ENCODE assay signal across 8 cellular contexts in genomic region chrX:11533211-11533651, GRCh38.
DNase-seq lines count a peak whose midpoint lies in the region; ATAC-seq and TF ChIP-seq lines count a peak whose summit lies in the region.

No MANE protein-coding gene starts in this region.

- no peak for DNase-seq in DND-41
- DNase-seq in NCI-H510A treated with DMSO at 0.1 percent for 48 hours (lab: John Stamatoyannopoulos, UW) = peak; percentile 88
- peak; percentile 68 for DNase-seq in astrocyte of the cerebellum (ENCODE audit: low read depth)
- peak; percentile 27 for DNase-seq in hepatic stellate cell (ENCODE audit: low spot score)
- no peak for DNase-seq in spleen
- DNase-seq in stimulated activated CD4-positive, alpha-beta T cell treated with anti-CD3 and anti-CD28 coated beads, Interleukin-2, amount 100 ng/mL, for 48 hours = no peak

- in situ Hi-C loops in astrocyte of the cerebellum (cut with HindIII; ENCODE audit: low sequenced_read_pairs) = loop anchor here (25.0 kb wide), 2 partner anchors 229 to 371 kb away; partner anchors contain the start of gene MSL3

- H3K4me1 ChIP-seq in DND-41 (ENCODE audit: insufficient read depth, low read length) (no peaks in the 10 kb centered on the region), spleen (no peaks in the 10 kb centered on the region)

- no peaks in the 10 kb centered on the region for H3K79me2 ChIP-seq in DND-41 (ENCODE audit: insufficient read depth, low read length)

- no peaks in the 10 kb centered on the region for H3K27me3 ChIP-seq in DND-41 (ENCODE audit: insufficient read depth, low read length, poor library complexity)
- H3K27me3 ChIP-seq in spleen (replicated peaks in 1 of 7) = peaks cover 0 to 4% (median 0%) of the 10 kb centered on the region in 7 donors

- H3K9ac ChIP-seq in DND-41 (ENCODE audit: low read depth, low read length) = no peak overlapping the region

- H2AFZ ChIP-seq in DND-41 (ENCODE audit: low read depth, low read length) = no peak overlapping the region

- no peak overlapping the region for H3K4me2 ChIP-seq in DND-41 (ENCODE audit: insufficient read depth, low read length)

- no peak for TF ChIP-seq POLR2A in spleen (IDR thresholded peaks at IDR 0.05)

- H3K9me3 ChIP-seq in DND-41 (ENCODE audit: insufficient read depth, low read length, severe bottlenecking) = no peaks in the 10 kb centered on the region
- H3K9me3 ChIP-seq in spleen = no peaks in the 10 kb centered on the region

- 0 to 4% (median 1%) methylated on average over 2 of the region's 2 CpGs for WGBS in spleen, 5 donors

- ATAC-seq in DND-41 (ENCODE audit: insufficient read depth, low read depth) = peak; percentile 95
- peak; percentile 95 for ATAC-seq in GM21360 (IDR thresholded peaks at IDR 0.05; ENCODE audit: unreplicated experiment)
- ATAC-seq in HG03558 (IDR thresholded peaks at IDR 0.05; ENCODE audit: extremely low read depth, unreplicated experiment) = peak; percentile 76

- H3K27ac ChIP-seq in DND-41 (ENCODE audit: low read length) = no peak overlapping the region
- H3K27ac ChIP-seq in spleen = no peak overlapping the region

- TF ChIP-seq CTCF in DND-41 (IDR thresholded peaks at IDR 0.05; ENCODE audit: borderline replicate concordance, extremely low read depth, low read length, poor library complexity, severe bottlenecking) (peak; percentile 75), astrocyte of the cerebellum (IDR thresholded peaks at IDR 0.05; ENCODE audit: low read depth, low read length, missing control alignments) (peak; percentile 38), spleen (IDR thresholded peaks at IDR 0.05 in 8 of 11, conservative IDR thresholded peaks at IDR 0.05 in 3 of 11) (peak; percentile 60 to 97 (median 81))

- intact Hi-C loops in spleen (cut with DNase I; ENCODE audit: low total_unique reads) = loop anchor here (5.0 kb wide), 1 partner anchor 391 kb away; no protein-coding TSS in a partner anchor

- H3K36me3 ChIP-seq in DND-41 (ENCODE audit: insufficient read depth, low read length) = no peaks in the 10 kb centered on the region
- H3K36me3 ChIP-seq in spleen = no peaks in the 10 kb centered on the region

- H3K4me3 ChIP-seq in DND-41 (ENCODE audit: low read depth in 1 of 2, low read length in 2 of 2) (no peak overlapping the region), astrocyte of the cerebellum (ENCODE audit: low read depth, low read length) (no peak overlapping the region), spleen (no peak overlapping the region)

- no peaks in the 10 kb centered on the region for H4K20me1 ChIP-seq in DND-41 (ENCODE audit: insufficient read depth, low read length)

Comparison
In these comparisons a context has a peak if more than half of its experiments do, and no peak if none do; other contexts are left out.
1. DNase-seq: peak in NCI-H510A treated with DMSO at 0.1 percent for 48 hours (single experiment), astrocyte of the cerebellum (single experiment) and hepatic stellate cell (single experiment); none in DND-41 (single experiment), spleen (single experiment) and stimulated activated CD4-positive, alpha-beta T cell treated with anti-CD3 and anti-CD28 coated beads, Interleukin-2, amount 100 ng/mL, for 48 hours (0 of 2).
2. Peak in every context shown above with its lines, with median percentiles within 50 percentile points of each other: ATAC-seq and CTCF ChIP-seq.